Comparison of ENCODE assay signal across 8 cellular contexts in the genomic region with DNA sequence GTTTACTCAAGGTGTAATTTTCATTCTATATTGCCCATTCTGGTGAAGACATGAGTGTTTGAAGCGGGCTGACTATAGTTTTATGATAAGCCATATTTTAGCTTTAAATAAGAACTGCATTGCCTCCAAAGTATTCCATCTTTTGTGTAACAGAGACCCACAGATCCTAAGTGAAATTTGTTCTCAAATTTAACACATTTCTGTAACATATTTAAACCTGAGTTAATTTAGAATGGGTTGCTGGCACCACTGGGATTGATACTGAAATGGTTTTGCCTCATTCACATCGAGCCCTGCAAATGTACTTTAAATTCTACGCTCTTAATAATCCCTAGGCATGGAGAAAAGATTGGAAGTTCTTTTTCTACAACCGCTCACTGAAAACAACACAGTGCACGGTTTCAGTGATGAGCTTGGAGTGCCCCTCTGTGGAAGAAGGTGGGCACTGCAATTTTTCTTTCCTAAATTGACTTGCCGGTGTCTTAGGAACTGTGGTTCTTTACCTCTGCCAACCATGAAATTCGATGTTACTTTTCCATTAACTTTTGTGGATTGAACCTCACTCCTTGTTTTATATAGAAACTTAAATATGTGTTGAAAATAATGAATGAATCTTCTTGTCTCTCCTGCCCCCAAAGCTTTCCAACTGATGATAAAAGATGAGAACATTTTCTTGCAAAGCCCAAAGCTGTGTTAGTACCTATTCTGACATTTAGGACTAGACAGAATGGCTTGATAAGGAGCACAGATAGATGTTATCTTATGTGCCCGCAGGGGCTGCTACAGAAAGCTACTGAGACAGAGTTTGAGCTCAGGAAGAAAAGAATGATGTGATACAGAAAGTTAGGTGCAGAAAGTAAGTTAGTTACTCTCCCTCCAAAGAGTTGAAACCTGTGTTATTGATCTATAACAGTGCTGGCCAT.
DNase-seq lines count a peak whose midpoint lies in the region; ATAC-seq and TF ChIP-seq lines count a peak whose summit lies in the region.

No MANE protein-coding gene starts in this region.

- no peak for TF ChIP-seq POLR2A in right lobe of liver (IDR thresholded peaks at IDR 0.05)

- H3K27me3 ChIP-seq in right lobe of liver, result no peaks in the 10 kb centered on the region

- H3K4me1 ChIP-seq in right lobe of liver, result peaks cover 0 to 6% (median 0%) of the 10 kb centered on the region in 4 donors

- H3K9me3 ChIP-seq in right lobe of liver, result no peaks in the 10 kb centered on the region

- H3K4me3 ChIP-seq in right lobe of liver, result peak overlapping the region; percentile 46 to 67 (median 56)

- TF ChIP-seq CTCF in right lobe of liver (IDR thresholded peaks at IDR 0.05), result peak; percentile 86 to 92 (median 92)

- intact Hi-C loops in right lobe of liver (cut with DNase I), result loop anchor here (5.0 to 10.0 kb wide), 2 partner anchors 969 to 976 kb away; partner anchors contain the start of gene SOX2 (in 1 of the 2)

- peak; percentile 75 for ATAC-seq in GM18873 (IDR thresholded peaks at IDR 0.05; ENCODE audit: low FRiP score, unreplicated experiment)
- peak; percentile 75 for ATAC-seq in HG03196 (IDR thresholded peaks at IDR 0.05; ENCODE audit: unreplicated experiment)
- peak; percentile 93 to 98 (median 96) for ATAC-seq in right lobe of liver

- H3K27ac ChIP-seq in right lobe of liver, result no peak overlapping the region

- no peaks in the 10 kb centered on the region for H3K36me3 ChIP-seq in right lobe of liver

- DNase-seq in Ammon's horn (ENCODE audit: low spot score) (peak; percentile 89), NCI-H226 (peak; percentile 45), dedifferentiated amniotic fluid mesenchymal stem cell (ENCODE audit: extremely low spot score) (peak; percentile 78), right lobe of liver (peak in 2 of 3 donors; percentile 24 to 66)
- DNase-seq in activated CD4-positive, alpha-beta T cell treated with anti-CD3 and anti-CD28 coated beads for 24 hours (ENCODE audit: low read depth in 2 of 2), result peak; percentile 48 to 55
- DNase-seq in stimulated activated CD4-positive, alpha-beta T cell treated with anti-CD3 and anti-CD28 coated beads, Interleukin-4, amount 100 ng/mL, for 48 hours (ENCODE audit: low read depth in 2 of 2), result peak; percentile 35 to 39

- WGBS in right lobe of liver (ENCODE audit: insufficient coverage, low coverage, low lambda C conversion rate, missing lambda C conversion rate), result 1% methylated on average over 8 of the region's 8 CpGs

Comparison
In these comparisons a context has a peak if more than half of its experiments do, and no peak if none do; other contexts are left out.
1. DNase-seq: peak in every context shown above with its lines; median percentile 89 in Ammon's horn; 78 in dedifferentiated amniotic fluid mesenchymal stem cell; 52 in activated CD4-positive, alpha-beta T cell treated with anti-CD3 and anti-CD28 coated beads for 24 hours; 45 in NCI-H226; 45 in right lobe of liver; 37 in stimulated activated CD4-positive, alpha-beta T cell treated with anti-CD3 and anti-CD28 coated beads, Interleukin-4, amount 100 ng/mL, for 48 hours.